9 cellular contexts compared by ENCODE assay signal in the genomic region with DNA sequence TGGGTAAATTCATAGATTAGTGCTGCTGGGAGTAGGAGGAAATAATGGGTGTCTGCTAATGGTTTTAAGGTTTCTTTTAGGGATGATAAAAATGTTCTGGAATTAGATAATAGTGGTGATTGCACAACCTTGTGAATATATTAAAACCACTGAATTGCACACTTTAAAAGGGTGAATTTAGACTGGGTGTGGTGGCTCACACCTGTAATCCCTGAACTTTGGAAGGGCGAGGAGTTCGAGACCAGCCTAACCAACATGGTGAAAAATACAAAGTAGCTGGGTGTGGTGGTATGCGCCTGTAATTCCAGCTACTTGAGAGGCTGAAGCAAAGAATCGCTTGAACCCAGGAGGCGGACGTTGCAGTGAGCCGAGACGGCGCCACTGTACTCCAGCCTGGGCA. TPM values are rescaled to one million over a fixed set of nuclear protein-coding genes. Genes with fewer than 3 reads are reported as not detected.
DNase-seq lines count a peak whose midpoint lies in the region; ATAC-seq and TF ChIP-seq lines count a peak whose summit lies in the region.
"Had no signal": no experiment of that assay in that cellular context is flagged by ENCODE, and none has a peak within 500 bp of the region (broad histone marks: within the 10 kb centered on the region; RNA-seq: fewer than 3 reads in every experiment).

No MANE protein-coding gene starts in this region.

- intact Hi-C loops in colonic mucosa (cut with DNase I): no loop called here

- no peak for TF ChIP-seq CTCF in BE2C (IDR thresholded peaks at IDR 0.05; ENCODE audit: low read depth, low read length)
- no peak for TF ChIP-seq CTCF in colonic mucosa (IDR thresholded peaks at IDR 0.05)

- no peak overlapping the region for H3K27ac ChIP-seq in Karpas-422 (ENCODE audit: low read length)
- peak overlapping the region; percentile 98 for H3K27ac ChIP-seq in colonic mucosa

- H3K4me1 ChIP-seq in BE2C (peaks cover 2% of the 10 kb centered on the region; the same call in 1 of the 2 replicates), Karpas-422 (ENCODE audit: low read length) (peaks cover 20% of the 10 kb centered on the region), colonic mucosa (no peaks in the 10 kb centered on the region)

- ATAC-seq in naive B cell (ENCODE audit: low read depth in 2 of 2) (no peak), HG02642 (IDR thresholded peaks at IDR 0.05; ENCODE audit: poor library complexity, unreplicated experiment) (no peak)

- H3K27me3 Mint-ChIP-seq in naive B cell: no peaks in the 10 kb centered on the region

- H3K27ac Mint-ChIP-seq in naive B cell: peak overlapping the region in 3 of 6 donors; percentile 36 to 95 (median 44)

- peaks cover 29 to 51% (median 40%) of the 10 kb centered on the region in 3 donors for H3K4me1 Mint-ChIP-seq in naive B cell

- no peaks in the 10 kb centered on the region for H4K20me1 ChIP-seq in Karpas-422 (ENCODE audit: insufficient read depth, low read depth, low read length)

- H3K9me2 ChIP-seq in Karpas-422 (replicated peaks; ENCODE audit: insufficient read depth, low read length): no peaks in the 10 kb centered on the region

- H2AFZ ChIP-seq in Karpas-422 (ENCODE audit: low read length): no peak overlapping the region

- H3K4me2 ChIP-seq in Karpas-422 (ENCODE audit: low read depth, low read length, poor library complexity, severe bottlenecking): peak overlapping the region; percentile 73

- peaks cover 41% of the 10 kb centered on the region for H3K79me2 ChIP-seq in Karpas-422 (ENCODE audit: low read length)

- no peaks in the 10 kb centered on the region for H3K36me3 Mint-ChIP-seq in naive B cell

- no peak for DNase-seq in BE2C
- no peak for DNase-seq in Karpas-422
- peak; percentile 56 for DNase-seq in colonic mucosa
- DNase-seq in naive B cell: no peak
- DNase-seq in DMS79 (lab: John Stamatoyannopoulos, UW): no peak
- no peak for DNase-seq in LoVo (ENCODE audit: low spot score)
- no peak for DNase-seq in activated CD4-positive, CD25-positive, alpha-beta regulatory T cell (lab: John Stamatoyannopoulos, UW)
- DNase-seq: KBM-7 had no signal

- peak overlapping the region; percentile 15 to 99 (median 88) for H3K4me3 Mint-ChIP-seq in naive B cell

- H3K9ac ChIP-seq in Karpas-422 (ENCODE audit: low read length): peak overlapping the region; percentile 80
- H3K9ac ChIP-seq in colonic mucosa (ENCODE audit: low read depth in 2 of 2, low read length in 2 of 2): peak overlapping the region in 1 of 2 donors; percentile 83

- H3K27me3 ChIP-seq in BE2C (no peaks in the 10 kb centered on the region), Karpas-422 (ENCODE audit: low read length) (no peaks in the 10 kb centered on the region), colonic mucosa (no peaks in the 10 kb centered on the region)

- H3K4me3 ChIP-seq in BE2C (ENCODE audit: low read depth, low read length): peak overlapping the region; percentile 92
- peak overlapping the region; percentile 70 for H3K4me3 ChIP-seq in Karpas-422 (ENCODE audit: low read length)
- H3K4me3 ChIP-seq in colonic mucosa: peak overlapping the region; percentile 84

- H3K36me3 ChIP-seq in BE2C: no peaks in the 10 kb centered on the region
- no peaks in the 10 kb centered on the region for H3K36me3 ChIP-seq in Karpas-422 (ENCODE audit: insufficient read depth, low read length)
- H3K36me3 ChIP-seq in colonic mucosa: no peaks in the 10 kb centered on the region

- H3K9me3 Mint-ChIP-seq in naive B cell: no peaks in the 10 kb centered on the region

- no peaks in the 10 kb centered on the region for H3K9me3 ChIP-seq in BE2C
- H3K9me3 ChIP-seq in Karpas-422 (ENCODE audit: low read length): no peaks in the 10 kb centered on the region
- H3K9me3 ChIP-seq in colonic mucosa: no peaks in the 10 kb centered on the region

RNA-seq across cellular contexts. Expression of a gene that starts 1.3 kb away (rescaled TPM):
- 16.0 TPM for polyA plus RNA-seq in BE2C (2012; ENCODE audit: insufficient read depth, insufficient read length, low read depth)
- total RNA-seq in Karpas-422 (2014; rRNA removed; shearing (Covaris generic); ENCODE audit: low replicate concordance): 14.9 and 23.5 TPM in 2 replicates
- 10 to 100 TPM; 19.4 to 28.8 TPM for total RNA-seq in colonic mucosa
- polyA plus RNA-seq in naive B cell (ENCODE audit: low read depth in 6 of 6): 10 to 100 TPM in 1 of 6 donors, 1 to 10 TPM in 4, under 1 TPM in 1; 0.09 to 13.3 (median 3.0) TPM

RNA-seq across cellular contexts. Expression of a gene that starts 42.8 kb away (rescaled TPM):
- polyA plus RNA-seq in BE2C (2012; ENCODE audit: insufficient read depth, insufficient read length, low read depth): 21.2 TPM
- total RNA-seq in Karpas-422 (2014; rRNA removed; shearing (Covaris generic); ENCODE audit: low replicate concordance): 20.3 and 30.3 TPM in 2 replicates
- total RNA-seq in colonic mucosa: 10 to 100 TPM; 26.9 to 41.9 TPM
- polyA plus RNA-seq in naive B cell (ENCODE audit: low read depth in 6 of 6): 10 to 100 TPM in 5 of 6 donors, 1 to 10 TPM in 1; 6.9 to 26.2 (median 17.9) TPM
